17 cellular contexts compared by ENCODE assay signal in the genomic region with DNA sequence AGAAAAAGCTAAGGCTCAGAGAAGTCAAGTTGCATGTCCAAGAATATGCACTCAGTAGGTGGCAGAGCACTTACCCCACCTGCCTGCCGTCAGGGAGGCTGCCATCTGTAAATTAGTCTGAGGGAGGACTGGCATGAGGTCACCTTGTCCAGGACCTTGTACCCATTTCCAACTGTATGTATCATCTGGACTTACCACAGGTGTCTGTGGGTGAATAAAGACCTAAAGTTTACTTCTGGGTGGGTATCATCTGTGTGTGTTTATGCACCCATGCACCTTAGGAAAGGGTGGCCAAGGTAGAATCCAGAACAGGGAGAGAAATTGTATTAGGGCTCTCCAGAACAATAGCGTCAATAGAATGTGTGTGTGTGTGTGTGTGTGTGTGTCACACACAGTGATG.
A peak's percentile ranks its signal among the peaks of the same experiment; 100 is the strongest.
DNase-seq lines count a peak whose midpoint lies in the region; ATAC-seq and TF ChIP-seq lines count a peak whose summit lies in the region.
"Had no signal": no experiment of that assay in that cellular context is flagged by ENCODE, and none has a peak within 500 bp of the region (broad histone marks: within the 10 kb centered on the region; RNA-seq: fewer than 3 reads in every experiment).

No MANE protein-coding gene starts in this region.

- CTCF ChIA-PET in CD8-positive, alpha-beta T cell (lab: Charles Lee), result interaction anchor here (4.3 kb wide), 1 partner anchor 216 kb away, joined by 39 read pairs; no protein-coding TSS in a partner anchor

- ATAC-seq in activated naive CD8-positive, alpha-beta T cell treated with anti-CD3 and anti-CD28 coated beads, Interleukin-2, amount 10 ng/mL, durations not matched to agents 7 days and 5 days (ENCODE audit: low read depth), result peak; percentile 48
- ATAC-seq in CD8-positive, alpha-beta T cell, result no peak
- ATAC-seq: right cardiac atrium, WTC11 had no signal

- no peaks in the 10 kb centered on the region for H3K36me3 ChIP-seq in CD8-positive, alpha-beta T cell (ENCODE audit: insufficient read depth, low read length)
- H3K36me3 ChIP-seq: upper lobe of left lung had no signal

- no peak for TF ChIP-seq POLR2A in erythroblast (IDR thresholded peaks at IDR 0.05; ENCODE audit: low read length)

- peaks cover 12% of the 10 kb centered on the region for H3K4me1 Mint-ChIP-seq in activated naive CD8-positive, alpha-beta T cell treated with anti-CD3 and anti-CD28 coated beads, Interleukin-2, amount 10 ng/mL, durations not matched to agents 7 days and 5 days
- H3K4me1 Mint-ChIP-seq in activated naive CD8-positive, alpha-beta T cell treated with anti-CD3 and anti-CD28 coated beads for 36 hours, result peaks cover 7% of the 10 kb centered on the region
- no peaks in the 10 kb centered on the region for H3K4me1 Mint-ChIP-seq in T-helper 1 cell treated with Interleukin-12 subunit alpha and Interleukin-12 subunit beta and Interleukin-4 antibody, amounts not matched to agents 30 μg/mL and 1 μg/mL, for 36 hours (ENCODE audit: low read depth)
- peaks cover 9% of the 10 kb centered on the region for H3K4me1 Mint-ChIP-seq in CD8-positive, alpha-beta T cell (ENCODE audit: low read depth)
- peaks cover 9% of the 10 kb centered on the region for H3K4me1 Mint-ChIP-seq in activated T-helper 2 cell treated with anti-CD3 and anti-CD28 coated beads, Interferon-gamma antibody, Interleukin-2, Interleukin-4, amounts not matched to agents 10 μg/mL and 5 μg/mL and 100 μg/mL, durations not matched to agents 14 hours and 24 hours and 36 hours (ENCODE audit: low read depth)
- H3K4me1 Mint-ChIP-seq: WTC11 had no signal

- intact Hi-C loops in CD8-positive, alpha-beta T cell (cut with DNase I, micrococcal nuclease), result loop anchor here in 1 of 2 experiments (2.0 to 5.0 kb wide), 2 partner anchors 215 to 1754 kb away; no protein-coding TSS in a partner anchor
- intact Hi-C loops in activated T-helper 2 cell treated with anti-CD3 and anti-CD28 coated beads, Interferon-gamma antibody, Interleukin-2, Interleukin-4, amounts not matched to agents 10 μg/mL and 5 μg/mL and 100 μg/mL, durations not matched to agents 14 hours and 24 hours and 36 hours (cut with micrococcal nuclease), result loop anchor here (2.0 kb wide), 1 partner anchor 215 kb away; no protein-coding TSS in a partner anchor

- POLR2A ChIA-PET in activated naive CD8-positive, alpha-beta T cell treated with anti-CD3 and anti-CD28 coated beads, Interleukin-2, amount 10 ng/mL, durations not matched to agents 7 days and 5 days (lab: Charles Lee), result no interaction called here
- POLR2A ChIA-PET in CD8-positive, alpha-beta T cell (lab: Charles Lee), result no interaction called here

- no peaks in the 10 kb centered on the region for H3K9me3 ChIP-seq in CD8-positive, alpha-beta T cell (ENCODE audit: low read length)
- H3K9me3 ChIP-seq: upper lobe of left lung had no signal

- H3K27ac ChIP-seq in CD8-positive, alpha-beta T cell (ENCODE audit: low read depth, low read length), result no peak overlapping the region
- H3K27ac ChIP-seq: upper lobe of left lung had no signal

- DNase-seq in activated naive CD8-positive, alpha-beta T cell treated with anti-CD3 and anti-CD28 coated beads, Interleukin-2, amount 10 ng/mL, durations not matched to agents 7 days and 5 days, result no peak
- DNase-seq in activated naive CD8-positive, alpha-beta T cell treated with anti-CD3 and anti-CD28 coated beads for 36 hours, result no peak
- DNase-seq in erythroblast (lab: John Stamatoyannopoulos, UW) (peak; percentile 25 to 31), COLO668 (lab: John Stamatoyannopoulos, UW; ENCODE audit: unreplicated experiment) (no peak)
- no peak for DNase-seq in CD8-positive, alpha-beta T cell
- DNase-seq in activated T-helper 2 cell treated with anti-CD3 and anti-CD28 coated beads, Interferon-gamma antibody, Interleukin-2, Interleukin-4, amounts not matched to agents 10 μg/mL and 5 μg/mL and 100 μg/mL, durations not matched to agents 14 hours and 24 hours and 36 hours (ENCODE audit: low spot score), result no peak
- DNase-seq: COR-L47, GOT3, MV-4-11, NCI-H510A treated with DMSO at 0.1 percent for 48 hours, right cardiac atrium, SHP77 treated with DMSO at 0.1 percent for 48 hours, T-helper 17 cell, upper lobe of left lung had no signal

- TF ChIP-seq CTCF in CD8-positive, alpha-beta T cell (IDR thresholded peaks at IDR 0.05), result no peak

- H3K4me3 ChIP-seq in CD8-positive, alpha-beta T cell (ENCODE audit: low read depth, low read length), result no peak overlapping the region
- H3K4me3 ChIP-seq: upper lobe of left lung had no signal

- H3K4me3 Mint-ChIP-seq in activated naive CD8-positive, alpha-beta T cell treated with anti-CD3 and anti-CD28 coated beads, Interleukin-2, amount 10 ng/mL, durations not matched to agents 7 days and 5 days, result no peak overlapping the region
- no peak overlapping the region for H3K4me3 Mint-ChIP-seq in activated naive CD8-positive, alpha-beta T cell treated with anti-CD3 and anti-CD28 coated beads for 36 hours
- H3K4me3 Mint-ChIP-seq in T-helper 1 cell treated with Interleukin-12 subunit alpha and Interleukin-12 subunit beta and Interleukin-4 antibody, amounts not matched to agents 30 μg/mL and 1 μg/mL, for 36 hours, result no peak overlapping the region
- no peak overlapping the region for H3K4me3 Mint-ChIP-seq in CD8-positive, alpha-beta T cell
- no peak overlapping the region for H3K4me3 Mint-ChIP-seq in activated T-helper 2 cell treated with anti-CD3 and anti-CD28 coated beads, Interferon-gamma antibody, Interleukin-2, Interleukin-4, amounts not matched to agents 10 μg/mL and 5 μg/mL and 100 μg/mL, durations not matched to agents 14 hours and 24 hours and 36 hours (ENCODE audit: low read depth)
- H3K4me3 Mint-ChIP-seq: stimulated activated naive CD8-positive, alpha-beta T cell treated with anti-CD3 and anti-CD28 coated beads, Interleukin-15, Interleukin-2, amounts not matched to agents 100 ng/mL and 50 ng/mL, for 24 hours; T-helper 17 cell; WTC11 had no signal

- H3K36me3 Mint-ChIP-seq in activated naive CD8-positive, alpha-beta T cell treated with anti-CD3 and anti-CD28 coated beads, Interleukin-2, amount 10 ng/mL, durations not matched to agents 7 days and 5 days, result no peaks in the 10 kb centered on the region
- no peaks in the 10 kb centered on the region for H3K36me3 Mint-ChIP-seq in activated naive CD8-positive, alpha-beta T cell treated with anti-CD3 and anti-CD28 coated beads for 36 hours
- no peaks in the 10 kb centered on the region for H3K36me3 Mint-ChIP-seq in T-helper 1 cell treated with Interleukin-12 subunit alpha and Interleukin-12 subunit beta and Interleukin-4 antibody, amounts not matched to agents 30 μg/mL and 1 μg/mL, for 36 hours (ENCODE audit: low read depth)
- H3K36me3 Mint-ChIP-seq in CD8-positive, alpha-beta T cell, result no peaks in the 10 kb centered on the region
- H3K36me3 Mint-ChIP-seq in activated T-helper 2 cell treated with anti-CD3 and anti-CD28 coated beads, Interferon-gamma antibody, Interleukin-2, Interleukin-4, amounts not matched to agents 10 μg/mL and 5 μg/mL and 100 μg/mL, durations not matched to agents 14 hours and 24 hours and 36 hours (ENCODE audit: low read depth), result no peaks in the 10 kb centered on the region
- H3K36me3 Mint-ChIP-seq: WTC11 had no signal

- no peaks in the 10 kb centered on the region for H3K27me3 ChIP-seq in CD8-positive, alpha-beta T cell (ENCODE audit: insufficient read depth, low read length)
- H3K27me3 ChIP-seq: upper lobe of left lung had no signal

- H3K9me3 Mint-ChIP-seq in activated naive CD8-positive, alpha-beta T cell treated with anti-CD3 and anti-CD28 coated beads, Interleukin-2, amount 10 ng/mL, durations not matched to agents 7 days and 5 days, result no peaks in the 10 kb centered on the region
- no peaks in the 10 kb centered on the region for H3K9me3 Mint-ChIP-seq in activated naive CD8-positive, alpha-beta T cell treated with anti-CD3 and anti-CD28 coated beads for 36 hours
- no peaks in the 10 kb centered on the region for H3K9me3 Mint-ChIP-seq in T-helper 1 cell treated with Interleukin-12 subunit alpha and Interleukin-12 subunit beta and Interleukin-4 antibody, amounts not matched to agents 30 μg/mL and 1 μg/mL, for 36 hours
- H3K9me3 Mint-ChIP-seq in CD8-positive, alpha-beta T cell, result no peaks in the 10 kb centered on the region
- H3K9me3 Mint-ChIP-seq in activated T-helper 2 cell treated with anti-CD3 and anti-CD28 coated beads, Interferon-gamma antibody, Interleukin-2, Interleukin-4, amounts not matched to agents 10 μg/mL and 5 μg/mL and 100 μg/mL, durations not matched to agents 14 hours and 24 hours and 36 hours, result no peaks in the 10 kb centered on the region
- H3K9me3 Mint-ChIP-seq: stimulated activated naive CD8-positive, alpha-beta T cell treated with anti-CD3 and anti-CD28 coated beads, Interleukin-15, Interleukin-2, amounts not matched to agents 100 ng/mL and 50 ng/mL, for 24 hours; WTC11 had no signal

- peaks cover 17% of the 10 kb centered on the region for H3K27me3 Mint-ChIP-seq in activated naive CD8-positive, alpha-beta T cell treated with anti-CD3 and anti-CD28 coated beads, Interleukin-2, amount 10 ng/mL, durations not matched to agents 7 days and 5 days
- peaks cover 19% of the 10 kb centered on the region for H3K27me3 Mint-ChIP-seq in activated naive CD8-positive, alpha-beta T cell treated with anti-CD3 and anti-CD28 coated beads for 36 hours
- peaks cover 10% of the 10 kb centered on the region for H3K27me3 Mint-ChIP-seq in T-helper 1 cell treated with Interleukin-12 subunit alpha and Interleukin-12 subunit beta and Interleukin-4 antibody, amounts not matched to agents 30 μg/mL and 1 μg/mL, for 36 hours (ENCODE audit: low read depth)
- peaks cover 10% of the 10 kb centered on the region for H3K27me3 Mint-ChIP-seq in CD8-positive, alpha-beta T cell (ENCODE audit: low read depth)
- H3K27me3 Mint-ChIP-seq in activated T-helper 2 cell treated with anti-CD3 and anti-CD28 coated beads, Interferon-gamma antibody, Interleukin-2, Interleukin-4, amounts not matched to agents 10 μg/mL and 5 μg/mL and 100 μg/mL, durations not matched to agents 14 hours and 24 hours and 36 hours (ENCODE audit: low read depth), result peaks cover 11% of the 10 kb centered on the region

- H3K4me1 ChIP-seq in CD8-positive, alpha-beta T cell (ENCODE audit: insufficient read depth, low read length), result no peaks in the 10 kb centered on the region

- H3K27ac Mint-ChIP-seq in activated naive CD8-positive, alpha-beta T cell treated with anti-CD3 and anti-CD28 coated beads, Interleukin-2, amount 10 ng/mL, durations not matched to agents 7 days and 5 days, result no peak overlapping the region
- H3K27ac Mint-ChIP-seq in activated naive CD8-positive, alpha-beta T cell treated with anti-CD3 and anti-CD28 coated beads for 36 hours, result no peak overlapping the region
- H3K27ac Mint-ChIP-seq in T-helper 1 cell treated with Interleukin-12 subunit alpha and Interleukin-12 subunit beta and Interleukin-4 antibody, amounts not matched to agents 30 μg/mL and 1 μg/mL, for 36 hours, result peak overlapping the region; percentile 5
- H3K27ac Mint-ChIP-seq in CD8-positive, alpha-beta T cell, result no peak overlapping the region
- H3K27ac Mint-ChIP-seq in activated T-helper 2 cell treated with anti-CD3 and anti-CD28 coated beads, Interferon-gamma antibody, Interleukin-2, Interleukin-4, amounts not matched to agents 10 μg/mL and 5 μg/mL and 100 μg/mL, durations not matched to agents 14 hours and 24 hours and 36 hours, result no peak overlapping the region
- H3K27ac Mint-ChIP-seq: stimulated activated naive CD8-positive, alpha-beta T cell treated with anti-CD3 and anti-CD28 coated beads, Interleukin-15, Interleukin-2, amounts not matched to agents 100 ng/mL and 50 ng/mL, for 24 hours; T-helper 17 cell; WTC11 had no signal

Comparison
In these comparisons a context has a peak if more than half of its experiments do, and no peak if none do; other contexts are left out.
1. DNase-seq: peak in erythroblast (2 of 2); none in activated naive CD8-positive, alpha-beta T cell treated with anti-CD3 and anti-CD28 coated beads, Interleukin-2, amount 10 ng/mL, durations not matched to agents 7 days and 5 days (single experiment), activated naive CD8-positive, alpha-beta T cell treated with anti-CD3 and anti-CD28 coated beads for 36 hours (single experiment), CD8-positive, alpha-beta T cell (0 of 7), COLO668 (single experiment) and activated T-helper 2 cell treated with anti-CD3 and anti-CD28 coated beads, Interferon-gamma antibody, Interleukin-2, Interleukin-4, amounts not matched to agents 10 μg/mL and 5 μg/mL and 100 μg/mL, durations not matched to agents 14 hours and 24 hours and 36 hours (single experiment).